Comparison of ENCODE assay signal across 13 cellular contexts in genomic region chr7:44624306-44624705, GRCh38. TPM values are rescaled to one million over a fixed set of nuclear protein-coding genes. Genes with fewer than 3 reads are reported as not detected.
DNase-seq lines count a peak whose midpoint lies in the region; ATAC-seq and TF ChIP-seq lines count a peak whose summit lies in the region.
"Had no signal": no experiment of that assay in that cellular context is flagged by ENCODE, and none has a peak within 500 bp of the region (broad histone marks: within the 10 kb centered on the region; RNA-seq: fewer than 3 reads in every experiment).

No MANE protein-coding gene starts in this region.

- no peaks in the 10 kb centered on the region for H3K27me3 Mint-ChIP-seq in stimulated activated naive CD8-positive, alpha-beta T cell treated with anti-CD3 and anti-CD28 coated beads, Interleukin-15, Interleukin-2, amounts not matched to agents 100 ng/mL and 50 ng/mL, for 24 hours
- no peaks in the 10 kb centered on the region for H3K27me3 Mint-ChIP-seq in stimulated activated naive CD8-positive, alpha-beta T cell treated with anti-CD3 and anti-CD28 coated beads, Interleukin-15, amount 100 ng/mL, for 72 hours
- no peaks in the 10 kb centered on the region for H3K27me3 Mint-ChIP-seq in activated CD4-positive, alpha-beta memory T cell treated with anti-CD3 and anti-CD28 coated beads, Interleukin-2, amount 10 ng/mL, durations not matched to agents 7 days and 5 days
- H3K27me3 Mint-ChIP-seq in immature natural killer cell (ENCODE audit: low read depth in 3 of 3) = peaks cover 0 to 2% (median 0%) of the 10 kb centered on the region in 3 donors
- no peaks in the 10 kb centered on the region for H3K27me3 Mint-ChIP-seq in stimulated activated naive B cell treated with anti-CD40 and anti-IgM and Interleukin-4, amounts not matched to agents 10 μg/mL and 1 μg/mL and 100 μg/mL, for 72 hours
- H3K27me3 Mint-ChIP-seq: brain had no signal

- peaks cover 53% of the 10 kb centered on the region for H3K36me3 Mint-ChIP-seq in stimulated activated naive CD8-positive, alpha-beta T cell treated with anti-CD3 and anti-CD28 coated beads, Interleukin-15, Interleukin-2, amounts not matched to agents 100 ng/mL and 50 ng/mL, for 24 hours (ENCODE audit: low read depth)
- peaks cover 67% of the 10 kb centered on the region for H3K36me3 Mint-ChIP-seq in activated CD4-positive, alpha-beta memory T cell treated with anti-CD3 and anti-CD28 coated beads, Interleukin-2, amount 10 ng/mL, durations not matched to agents 7 days and 5 days (ENCODE audit: low read depth)
- peaks cover 14 to 22% (median 16%) of the 10 kb centered on the region in 3 donors for H3K36me3 Mint-ChIP-seq in immature natural killer cell
- H3K36me3 Mint-ChIP-seq in stimulated activated naive B cell treated with anti-CD40 and anti-IgM and Interleukin-4, amounts not matched to agents 10 μg/mL and 1 μg/mL and 100 μg/mL, for 72 hours = peaks cover 20 to 52% of the 10 kb centered on the region in 2 donors

- no peak for TF ChIP-seq CTCF in left lung (IDR thresholded peaks at IDR 0.05)

- H3K4me3 ChIP-seq in left lung = no peak overlapping the region

- no peak overlapping the region for H3K4me3 Mint-ChIP-seq in stimulated activated naive CD8-positive, alpha-beta T cell treated with anti-CD3 and anti-CD28 coated beads, Interleukin-15, Interleukin-2, amounts not matched to agents 100 ng/mL and 50 ng/mL, for 24 hours
- H3K4me3 Mint-ChIP-seq in stimulated activated naive CD8-positive, alpha-beta T cell treated with anti-CD3 and anti-CD28 coated beads, Interleukin-15, amount 100 ng/mL, for 72 hours = peak overlapping the region in 1 of 2 donors; percentile 71
- H3K4me3 Mint-ChIP-seq in activated CD4-positive, alpha-beta memory T cell treated with anti-CD3 and anti-CD28 coated beads, Interleukin-2, amount 10 ng/mL, durations not matched to agents 7 days and 5 days = peak overlapping the region; percentile 65
- H3K4me3 Mint-ChIP-seq in immature natural killer cell = no peak overlapping the region
- no peak overlapping the region for H3K4me3 Mint-ChIP-seq in stimulated activated naive B cell treated with anti-CD40 and anti-IgM and Interleukin-4, amounts not matched to agents 10 μg/mL and 1 μg/mL and 100 μg/mL, for 72 hours
- H3K4me3 Mint-ChIP-seq: brain had no signal

- no peak overlapping the region for H3K27ac ChIP-seq in left lung

- no peak for DNase-seq in stimulated activated naive CD8-positive, alpha-beta T cell treated with anti-CD3 and anti-CD28 coated beads, Interleukin-15, amount 100 ng/mL, for 72 hours
- DNase-seq in activated CD4-positive, alpha-beta memory T cell treated with anti-CD3 and anti-CD28 coated beads, Interleukin-2, amount 10 ng/mL, durations not matched to agents 7 days and 5 days = no peak
- DNase-seq in immature natural killer cell = no peak
- DNase-seq in stimulated activated naive B cell treated with anti-CD40 and anti-IgM and Interleukin-4, amounts not matched to agents 10 μg/mL and 1 μg/mL and 100 μg/mL, for 72 hours = no peak
- no peak for DNase-seq in left lung
- DNase-seq: NCI-H146, NCI-H446, retina, T1000 had no signal

- no peak for ATAC-seq in stimulated activated naive CD8-positive, alpha-beta T cell treated with anti-CD3 and anti-CD28 coated beads, Interleukin-15, amount 100 ng/mL, for 72 hours
- no peak for ATAC-seq in stimulated activated naive B cell treated with anti-CD40 and anti-IgM and Interleukin-4, amounts not matched to agents 10 μg/mL and 1 μg/mL and 100 μg/mL, for 72 hours (replicated peaks)
- ATAC-seq in left lung = no peak
- no peak for ATAC-seq in HG02623 (IDR thresholded peaks at IDR 0.05; ENCODE audit: unreplicated experiment)
- ATAC-seq: Right ventricle myocardium inferior had no signal

- intact Hi-C loops in left lung (cut with DNase I) = no loop called here

- peaks cover 69% of the 10 kb centered on the region for H3K4me1 Mint-ChIP-seq in stimulated activated naive CD8-positive, alpha-beta T cell treated with anti-CD3 and anti-CD28 coated beads, Interleukin-15, Interleukin-2, amounts not matched to agents 100 ng/mL and 50 ng/mL, for 24 hours (ENCODE audit: low read depth)
- peaks cover 59% of the 10 kb centered on the region for H3K4me1 Mint-ChIP-seq in stimulated activated naive CD8-positive, alpha-beta T cell treated with anti-CD3 and anti-CD28 coated beads, Interleukin-15, amount 100 ng/mL, for 72 hours
- peaks cover 86% of the 10 kb centered on the region for H3K4me1 Mint-ChIP-seq in activated CD4-positive, alpha-beta memory T cell treated with anti-CD3 and anti-CD28 coated beads, Interleukin-2, amount 10 ng/mL, durations not matched to agents 7 days and 5 days
- H3K4me1 Mint-ChIP-seq in immature natural killer cell = peaks cover 59 to 79% of the 10 kb centered on the region in 2 donors
- peaks cover 21 to 56% of the 10 kb centered on the region in 2 donors for H3K4me1 Mint-ChIP-seq in stimulated activated naive B cell treated with anti-CD40 and anti-IgM and Interleukin-4, amounts not matched to agents 10 μg/mL and 1 μg/mL and 100 μg/mL, for 72 hours

- no peaks in the 10 kb centered on the region for H3K27me3 ChIP-seq in left lung

- peak overlapping the region; percentile 94 for H3K27ac Mint-ChIP-seq in stimulated activated naive CD8-positive, alpha-beta T cell treated with anti-CD3 and anti-CD28 coated beads, Interleukin-15, Interleukin-2, amounts not matched to agents 100 ng/mL and 50 ng/mL, for 24 hours
- H3K27ac Mint-ChIP-seq in stimulated activated naive CD8-positive, alpha-beta T cell treated with anti-CD3 and anti-CD28 coated beads, Interleukin-15, amount 100 ng/mL, for 72 hours = peak overlapping the region in 1 of 2 donors; percentile 85
- peak overlapping the region; percentile 91 for H3K27ac Mint-ChIP-seq in activated CD4-positive, alpha-beta memory T cell treated with anti-CD3 and anti-CD28 coated beads, Interleukin-2, amount 10 ng/mL, durations not matched to agents 7 days and 5 days
- peak overlapping the region in 4 of 6 donors; percentile 21 to 80 (median 60) for H3K27ac Mint-ChIP-seq in immature natural killer cell
- no peak overlapping the region for H3K27ac Mint-ChIP-seq in stimulated activated naive B cell treated with anti-CD40 and anti-IgM and Interleukin-4, amounts not matched to agents 10 μg/mL and 1 μg/mL and 100 μg/mL, for 72 hours

- no peaks in the 10 kb centered on the region for H3K9me3 Mint-ChIP-seq in stimulated activated naive CD8-positive, alpha-beta T cell treated with anti-CD3 and anti-CD28 coated beads, Interleukin-15, Interleukin-2, amounts not matched to agents 100 ng/mL and 50 ng/mL, for 24 hours
- H3K9me3 Mint-ChIP-seq in stimulated activated naive CD8-positive, alpha-beta T cell treated with anti-CD3 and anti-CD28 coated beads, Interleukin-15, amount 100 ng/mL, for 72 hours = no peaks in the 10 kb centered on the region
- H3K9me3 Mint-ChIP-seq in activated CD4-positive, alpha-beta memory T cell treated with anti-CD3 and anti-CD28 coated beads, Interleukin-2, amount 10 ng/mL, durations not matched to agents 7 days and 5 days = no peaks in the 10 kb centered on the region
- H3K9me3 Mint-ChIP-seq in immature natural killer cell = no peaks in the 10 kb centered on the region
- no peaks in the 10 kb centered on the region for H3K9me3 Mint-ChIP-seq in stimulated activated naive B cell treated with anti-CD40 and anti-IgM and Interleukin-4, amounts not matched to agents 10 μg/mL and 1 μg/mL and 100 μg/mL, for 72 hours
- H3K9me3 Mint-ChIP-seq: brain had no signal

- H3K4me1 ChIP-seq in left lung = peaks cover 10 to 74% of the 10 kb centered on the region in 2 donors

- CTCF ChIA-PET in activated CD4-positive, alpha-beta memory T cell treated with anti-CD3 and anti-CD28 coated beads, Interleukin-2, amount 10 ng/mL, durations not matched to agents 7 days and 5 days (lab: Charles Lee) = interaction anchor here (0.7 to 1.5 kb wide), 5 partner anchors 11 to 163 kb away, joined by 3 to 7 read pairs (median 4); partner anchors contain the start of gene NUDCD3

- H3K36me3 ChIP-seq in left lung = peaks cover 0 to 39% of the 10 kb centered on the region in 2 donors

- no peaks in the 10 kb centered on the region for H3K9me3 ChIP-seq in left lung

- POLR2A ChIA-PET in activated CD4-positive, alpha-beta memory T cell treated with anti-CD3 and anti-CD28 coated beads, Interleukin-2, amount 10 ng/mL, durations not matched to agents 7 days and 5 days (lab: Charles Lee) = interaction anchor here (0.9 to 33.8 kb wide), 5 partner anchors 9 to 261 kb away, joined by 3 to 1257 read pairs (median 14); partner anchors contain the start of genes OGDH, PURB and TMED4

RNA-seq across cellular contexts. Expression of gene OGDH, which starts 17.9 kb away (rescaled TPM):
- total RNA-seq in activated CD4-positive, alpha-beta memory T cell treated with anti-CD3 and anti-CD28 coated beads, Interleukin-2, amount 10 ng/mL, durations not matched to agents 7 days and 5 days = 100 to 1,000 TPM; 164 to 166 TPM
- polyA plus RNA-seq in immature natural killer cell = 10 to 100 TPM; 24.3 to 44.4 (median 32.8) TPM
- 100 to 1,000 TPM; 159 to 184 TPM for total RNA-seq in left lung

RNA-seq across cellular contexts. Expression of gene TMED4, which starts 42.3 kb away (rescaled TPM):
- 10 to 100 TPM; 76.0 to 81.8 TPM for total RNA-seq in activated CD4-positive, alpha-beta memory T cell treated with anti-CD3 and anti-CD28 coated beads, Interleukin-2, amount 10 ng/mL, durations not matched to agents 7 days and 5 days
- polyA plus RNA-seq in immature natural killer cell = 10 to 100 TPM; 50.0 to 79.0 (median 71.6) TPM
- 10 to 100 TPM; 69.6 to 84.7 TPM for total RNA-seq in left lung

RNA-seq across cellular contexts. Expression of gene DDX56, which starts 50.6 kb away (rescaled TPM):
- 10 to 100 TPM; 59.0 to 59.6 TPM for total RNA-seq in activated CD4-positive, alpha-beta memory T cell treated with anti-CD3 and anti-CD28 coated beads, Interleukin-2, amount 10 ng/mL, durations not matched to agents 7 days and 5 days
- polyA plus RNA-seq in immature natural killer cell = 10 to 100 TPM; 29.3 to 41.9 (median 33.8) TPM
- total RNA-seq in left lung = 10 to 100 TPM; 43.1 to 58.0 TPM
